ENCODE assay signal across 1 cellular context in genomic region chr11:111926505-111927391, GRCh38.
A peak's percentile ranks its signal among the peaks of the same experiment; 100 is the strongest.
TF ChIP-seq lines count a peak whose summit lies in the region.

No MANE protein-coding gene starts in this region.

TF ChIP-seq in HepG2, 621 proteins besides CTCF, POLR2A, EP300 and RAD21 (continued from another document and continues in another):
- TF ChIP-seq ZBTB46 (CRISPR knock-in tag; IDR thresholded peaks at IDR 0.05; ENCODE audit: borderline replicate concordance) (no peak), FOXA1 (IDR thresholded peaks at IDR 0.05) (no peak), FOXA1 (CRISPR knock-in tag; IDR thresholded peaks at IDR 0.05) (peak; percentile 37; the same call in 1 of the 2 replicates), KLF15 (CRISPR knock-in tag; IDR thresholded peaks at IDR 0.05; ENCODE audit: borderline replicate concordance) (no peak), ZMYM4 (CRISPR knock-in tag; IDR thresholded peaks at IDR 0.05) (peak; percentile 83), SSRP1 (CRISPR knock-in tag; IDR thresholded peaks at IDR 0.05) (no peak), HDAC6 (IDR thresholded peaks at IDR 0.05; ENCODE audit: low read depth, low read length) (no peak), ZSCAN22 (CRISPR knock-in tag; IDR thresholded peaks at IDR 0.05) (no peak), DPF2 (CRISPR knock-in tag; IDR thresholded peaks at IDR 0.05; ENCODE audit: borderline replicate concordance, low read depth) (no peak), ZNF20 (CRISPR knock-in tag; IDR thresholded peaks at IDR 0.05) (no peak), ZNF138 (CRISPR knock-in tag; IDR thresholded peaks at IDR 0.05; ENCODE audit: low read depth) (no peak), CBX5 (CRISPR knock-in tag; IDR thresholded peaks at IDR 0.05; ENCODE audit: borderline replicate concordance) (no peak), MTF1 (CRISPR knock-in tag; IDR thresholded peaks at IDR 0.05) (no peak), ETV5 (CRISPR knock-in tag; IDR thresholded peaks at IDR 0.05; ENCODE audit: borderline replicate concordance) (peak; percentile 72; the same call in 1 of the 2 replicates), HMG20A (CRISPR knock-in tag; IDR thresholded peaks at IDR 0.05; ENCODE audit: borderline replicate concordance) (no peak), SNAPC2 (CRISPR knock-in tag; IDR thresholded peaks at IDR 0.05) (peak; percentile 62; the same call in 1 of the 2 replicates), ERF (CRISPR knock-in tag; IDR thresholded peaks at IDR 0.05) (peak; percentile 63), ZNF614 (CRISPR knock-in tag; IDR thresholded peaks at IDR 0.05; ENCODE audit: borderline replicate concordance) (peak; percentile 86; the same call in 1 of the 2 replicates), DRAP1 (CRISPR knock-in tag; IDR thresholded peaks at IDR 0.05) (peak; percentile 74), GATAD2A (CRISPR knock-in tag; IDR thresholded peaks at IDR 0.05) (peak; percentile 70), ZNF792 (CRISPR knock-in tag; IDR thresholded peaks at IDR 0.05) (peak; percentile 46; the same call in 1 of the 2 replicates), ZNF510 (CRISPR knock-in tag; IDR thresholded peaks at IDR 0.05; ENCODE audit: low read depth) (peak; percentile 76; the same call in 1 of the 2 replicates), ZBTB20 (CRISPR knock-in tag; IDR thresholded peaks at IDR 0.05; ENCODE audit: borderline replicate concordance, low read depth) (no peak), HMG20B (CRISPR knock-in tag; conservative IDR thresholded peaks at IDR 0.05) (no peak), KLF13 (CRISPR knock-in tag; IDR thresholded peaks at IDR 0.05) (no peak), IRF1 (CRISPR knock-in tag; IDR thresholded peaks at IDR 0.05; ENCODE audit: low read depth) (no peak), ZNF709 (CRISPR knock-in tag; IDR thresholded peaks at IDR 0.05) (0 out of 2 replicates have a peak, but pooled peaks have one; percentile 45), ZNF432 (CRISPR knock-in tag; IDR thresholded peaks at IDR 0.05; ENCODE audit: borderline replicate concordance) (no peak), RFX1 (IDR thresholded peaks at IDR 0.05) (peak; percentile 82), NFKBIZ (CRISPR knock-in tag; IDR thresholded peaks at IDR 0.05) (no peak), ZNF441 (CRISPR knock-in tag; IDR thresholded peaks at IDR 0.05; ENCODE audit: borderline replicate concordance) (no peak), HOXA7 (CRISPR knock-in tag; IDR thresholded peaks at IDR 0.05) (no peak), CCAR2 (optimal IDR thresholded peaks at IDR 0.05; ENCODE audit: low read depth, low read length) (no peak), RELA (CRISPR knock-in tag; IDR thresholded peaks at IDR 0.05) (no peak), ZNF253 (CRISPR knock-in tag; IDR thresholded peaks at IDR 0.05; ENCODE audit: borderline replicate concordance) (no peak), ZBTB7B (CRISPR knock-in tag; IDR thresholded peaks at IDR 0.05) (no peak; the same call in 1 of the 2 replicates), ZEB1 (IDR thresholded peaks at IDR 0.05; ENCODE audit: insufficient replicate concordance, low read depth) (peak; percentile 66), ZBTB26 (CRISPR knock-in tag; IDR thresholded peaks at IDR 0.05; ENCODE audit: borderline replicate concordance) (peak; percentile 54; the same call in 1 of the 2 replicates), THAP8 (CRISPR knock-in tag; IDR thresholded peaks at IDR 0.05; ENCODE audit: borderline replicate concordance) (peak; percentile 80; the same call in 1 of the 2 replicates), IRF9 (CRISPR knock-in tag; IDR thresholded peaks at IDR 0.05; ENCODE audit: borderline replicate concordance) (peak; percentile 64; the same call in 1 of the 2 replicates), FLYWCH1 (CRISPR knock-in tag; IDR thresholded peaks at IDR 0.05) (no peak), DBP (CRISPR knock-in tag; IDR thresholded peaks at IDR 0.05; ENCODE audit: not compliant biosample characterization) (no peak), SATB2 (CRISPR knock-in tag; IDR thresholded peaks at IDR 0.05) (no peak), ZFP91 (CRISPR knock-in tag; IDR thresholded peaks at IDR 0.05; ENCODE audit: borderline replicate concordance) (peak; percentile 36), ARNT2 (CRISPR knock-in tag; IDR thresholded peaks at IDR 0.05; ENCODE audit: low read depth) (peak; percentile 58; the same call in 1 of the 2 replicates), NKX3-1 (CRISPR knock-in tag; IDR thresholded peaks at IDR 0.05) (no peak; the same call in 1 of the 2 replicates), ATF7 (IDR thresholded peaks at IDR 0.05) (no peak), ATF7 (CRISPR knock-in tag; IDR thresholded peaks at IDR 0.05) (peak; percentile 36; the same call in 1 of the 2 replicates), ZNF280B (CRISPR knock-in tag; IDR thresholded peaks at IDR 0.05; ENCODE audit: borderline replicate concordance) (peak; percentile 43; the same call in 1 of the 2 replicates), ZNF878 (CRISPR knock-in tag; IDR thresholded peaks at IDR 0.05) (no peak), ZFP62 (CRISPR knock-in tag; IDR thresholded peaks at IDR 0.05) (no peak), MTERF4 (CRISPR knock-in tag; IDR thresholded peaks at IDR 0.05) (0 out of 2 replicates have a peak, but pooled peaks have one; percentile 31), ZNF558 (CRISPR knock-in tag; IDR thresholded peaks at IDR 0.05; ENCODE audit: borderline replicate concordance) (0 out of 2 replicates have a peak, but pooled peaks have one; percentile 24), ZUFSP (CRISPR knock-in tag; IDR thresholded peaks at IDR 0.05; ENCODE audit: borderline replicate concordance) (no peak), BHLHE40 (IDR thresholded peaks at IDR 0.05; ENCODE audit: low read length) (peak; percentile 15; the same call in 1 of the 2 replicates), GATAD1 (CRISPR knock-in tag; IDR thresholded peaks at IDR 0.05) (peak; percentile 46; the same call in 1 of the 2 replicates), GLMP (CRISPR knock-in tag; IDR thresholded peaks at IDR 0.05; ENCODE audit: borderline replicate concordance) (no peak)
